2 cellular contexts compared by ENCODE assay signal in genomic region chr19:10517760-10518443, GRCh38.
TF ChIP-seq lines count a peak whose summit lies in the region.

No MANE protein-coding gene starts in this region.

TF ChIP-seq in A549, 52 proteins besides CTCF, POLR2A, EP300 and RAD21:
- TF ChIP-seq ZFP36 (IDR thresholded peaks at IDR 0.05; ENCODE audit: borderline replicate concordance, partially characterized antibody), result no peak
- no peak for TF ChIP-seq NFE2L2 (conservative IDR thresholded peaks at IDR 0.05; ENCODE audit: low read length)
- TF ChIP-seq MAZ (IDR thresholded peaks at IDR 0.05; ENCODE audit: borderline replicate concordance, low read depth, low read length), result no peak
- TF ChIP-seq HES2 (IDR thresholded peaks at IDR 0.05), result no peak
- no peak for TF ChIP-seq POLR2AphosphoS2 (conservative IDR thresholded peaks at IDR 0.05; ENCODE audit: low read length)
- TF ChIP-seq, protein P1, sequence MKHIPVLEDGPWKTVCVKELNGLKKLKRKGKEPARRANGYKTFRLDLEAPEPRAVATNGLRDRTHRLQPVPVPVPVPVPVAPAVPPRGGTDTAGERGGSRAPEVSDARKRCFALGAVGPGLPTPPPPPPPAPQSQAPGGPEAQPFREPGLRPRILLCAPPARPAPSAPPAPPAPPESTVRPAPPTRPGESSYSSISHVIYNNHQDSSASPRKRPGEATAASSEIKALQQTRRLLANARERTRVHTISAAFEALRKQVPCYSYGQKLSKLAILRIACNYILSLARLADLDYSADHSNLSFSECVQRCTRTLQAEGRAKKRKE (CRISPR knock-in tag; IDR thresholded peaks at IDR 0.05; ENCODE audit: low read depth), result no peak
- no peak for TF ChIP-seq RNF2 (IDR thresholded peaks at IDR 0.05; ENCODE audit: borderline replicate concordance, low read depth)
- TF ChIP-seq, protein P2, sequence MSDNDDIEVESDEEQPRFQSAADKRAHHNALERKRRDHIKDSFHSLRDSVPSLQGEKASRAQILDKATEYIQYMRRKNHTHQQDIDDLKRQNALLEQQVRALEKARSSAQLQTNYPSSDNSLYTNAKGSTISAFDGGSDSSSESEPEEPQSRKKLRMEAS (IDR thresholded peaks at IDR 0.05), result no peak
- no peak for TF ChIP-seq SREBF2 (IDR thresholded peaks at IDR 0.05)
- no peak for TF ChIP-seq FOXS1 (CRISPR knock-in tag; IDR thresholded peaks at IDR 0.05)
- no peak for TF ChIP-seq TFCP2L1 (CRISPR knock-in tag; IDR thresholded peaks at IDR 0.05)
- no peak for TF ChIP-seq SMC3 (IDR thresholded peaks at IDR 0.05)
- TF ChIP-seq NR3C1 (IDR thresholded peaks at IDR 0.05), result no peak
- no peak for TF ChIP-seq RARB (CRISPR knock-in tag; IDR thresholded peaks at IDR 0.05)

TF ChIP-seq in H1, 55 proteins besides CTCF, POLR2A, EP300 and RAD21:
- peak; percentile 51 for TF ChIP-seq KDM4A (IDR thresholded peaks at IDR 0.05; ENCODE audit: low read depth, low read length, severe bottlenecking)
- no peak for TF ChIP-seq JUN (IDR thresholded peaks at IDR 0.05; ENCODE audit: low read depth, low read length)
- peak; percentile 3 for TF ChIP-seq EZH2 (IDR thresholded peaks at IDR 0.05; ENCODE audit: low read depth, low read length, severe bottlenecking)
- no peak for TF ChIP-seq SAP30 (IDR thresholded peaks at IDR 0.05; ENCODE audit: insufficient read depth, insufficient replicate concordance, low read length)
- TF ChIP-seq KDM1A (IDR thresholded peaks at IDR 0.05; ENCODE audit: borderline replicate concordance, low read length), result no peak
- TF ChIP-seq, protein P3, sequence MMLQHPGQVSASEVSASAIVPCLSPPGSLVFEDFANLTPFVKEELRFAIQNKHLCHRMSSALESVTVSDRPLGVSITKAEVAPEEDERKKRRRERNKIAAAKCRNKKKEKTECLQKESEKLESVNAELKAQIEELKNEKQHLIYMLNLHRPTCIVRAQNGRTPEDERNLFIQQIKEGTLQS (IDR thresholded peaks at IDR 0.05; ENCODE audit: insufficient read depth, low read depth, low read length), result no peak
- TF ChIP-seq MAFK (IDR thresholded peaks at IDR 0.05; ENCODE audit: low read depth, low read length), result no peak
